19 cellular contexts compared by ENCODE assay signal in the genomic region with DNA sequence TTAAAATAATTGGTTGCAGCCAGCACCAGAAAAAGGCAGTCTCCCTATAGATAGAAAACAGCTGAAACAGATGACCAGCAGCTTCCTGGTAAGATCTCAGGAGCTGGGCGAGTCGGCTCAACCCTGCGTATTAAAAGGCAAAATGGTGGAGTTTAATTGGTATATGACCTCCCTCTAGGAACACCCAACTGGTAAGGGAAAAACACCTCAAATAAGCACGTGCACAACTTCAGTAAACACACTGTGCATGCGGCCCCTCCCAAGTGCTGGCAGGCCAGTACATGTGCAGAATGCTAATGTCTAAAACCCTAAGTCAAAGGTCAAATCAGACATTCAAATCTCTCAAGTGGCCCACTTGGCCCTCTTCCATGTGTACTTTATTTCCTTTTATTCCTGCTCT.
"Had no signal": no experiment of that assay in that cellular context is flagged by ENCODE, and none has a peak within 500 bp of the region (broad histone marks: within the 10 kb centered on the region; RNA-seq: fewer than 3 reads in every experiment).

No MANE protein-coding gene starts in this region.

- H3K36me3 Mint-ChIP-seq: activated naive CD8-positive, alpha-beta T cell treated with anti-CD3 and anti-CD28 coated beads for 36 hours; natural killer cell had no signal

- H3K4me1 Mint-ChIP-seq: activated CD4-positive, alpha-beta T cell treated with anti-CD3 and anti-CD28 coated beads, Interleukin-2, amount 10 ng/mL, durations not matched to agents 24 days and 14 days; activated naive CD8-positive, alpha-beta T cell treated with anti-CD3 and anti-CD28 coated beads for 36 hours; natural killer cell had no signal

- H3K9me3 Mint-ChIP-seq: activated CD4-positive, alpha-beta T cell treated with anti-CD3 and anti-CD28 coated beads, Interleukin-2, amount 10 ng/mL, durations not matched to agents 24 days and 14 days; activated T-helper 1 cell treated with anti-CD3 and anti-CD28 coated beads, Interleukin-12 subunit alpha, Interleukin-12 subunit beta, Interleukin-2, Interleukin-4 antibody, amounts not matched to agents 30 ng/mL and 10 ng/mL and 1 ng/mL, durations not matched to agents 14 hours and 24 hours and 36 hours; T-helper 2 cell treated with Interferon-gamma antibody and Interleukin-4, amounts not matched to agents 5 μg/mL and 100 μg/mL, for 36 hours had no signal

- H3K36me3 ChIP-seq: gastrocnemius medialis, heart right ventricle, spleen, stomach, uterus had no signal

- H3K27me3 ChIP-seq: gastrocnemius medialis, heart right ventricle, spleen, stomach, uterus had no signal

- H3K27ac Mint-ChIP-seq: activated CD4-positive, alpha-beta T cell treated with anti-CD3 and anti-CD28 coated beads, Interleukin-2, amount 10 ng/mL, durations not matched to agents 24 days and 14 days; activated naive CD8-positive, alpha-beta T cell treated with anti-CD3 and anti-CD28 coated beads for 36 hours; activated T-helper 1 cell treated with anti-CD3 and anti-CD28 coated beads, Interleukin-12 subunit alpha, Interleukin-12 subunit beta, Interleukin-2, Interleukin-4 antibody, amounts not matched to agents 30 ng/mL and 10 ng/mL and 1 ng/mL, durations not matched to agents 14 hours and 24 hours and 36 hours; dendritic cell treated with granulocyte-macrophage colony-stimulating factor and Interleukin-4, amounts not matched to agents 40 ng/mL and 50 ng/mL, for 4 days; natural killer cell; T-helper 2 cell treated with Interferon-gamma antibody and Interleukin-4, amounts not matched to agents 5 μg/mL and 100 μg/mL, for 36 hours had no signal

- H3K4me1 ChIP-seq: spleen, uterus had no signal

- H3K27me3 Mint-ChIP-seq: dendritic cell treated with granulocyte-macrophage colony-stimulating factor and Interleukin-4, amounts not matched to agents 40 ng/mL and 50 ng/mL, for 4 days had no signal

- H3K27ac ChIP-seq: gastrocnemius medialis, psoas muscle, spleen, stomach, uterus had no signal

- ATAC-seq: gastrocnemius medialis, heart right ventricle, natural killer cell, psoas muscle, sciatic nerve had no signal

- H3K9me3 ChIP-seq: gastrocnemius medialis, psoas muscle, spleen, uterus had no signal

- H3K4me3 ChIP-seq: gastrocnemius medialis, heart right ventricle, lung, psoas muscle, spleen, stomach, uterus had no signal

- H3K4me3 Mint-ChIP-seq: activated CD4-positive, alpha-beta T cell treated with anti-CD3 and anti-CD28 coated beads, Interleukin-2, amount 10 ng/mL, durations not matched to agents 24 days and 14 days; activated naive CD8-positive, alpha-beta T cell treated with anti-CD3 and anti-CD28 coated beads for 36 hours; activated T-helper 1 cell treated with anti-CD3 and anti-CD28 coated beads, Interleukin-12 subunit alpha, Interleukin-12 subunit beta, Interleukin-2, Interleukin-4 antibody, amounts not matched to agents 30 ng/mL and 10 ng/mL and 1 ng/mL, durations not matched to agents 14 hours and 24 hours and 36 hours; dendritic cell treated with granulocyte-macrophage colony-stimulating factor and Interleukin-4, amounts not matched to agents 40 ng/mL and 50 ng/mL, for 4 days; natural killer cell; T-helper 2 cell treated with Interferon-gamma antibody and Interleukin-4, amounts not matched to agents 5 μg/mL and 100 μg/mL, for 36 hours had no signal

- DNase-seq: activated CD4-positive, CD25-positive, alpha-beta regulatory T cell; activated CD8-positive, alpha-beta memory T cell treated with anti-CD3 and anti-CD28 coated beads for 24 hours; activated naive CD8-positive, alpha-beta T cell treated with anti-CD3 and anti-CD28 coated beads for 36 hours; amygdala; effector memory CD4-positive, alpha-beta T cell; gastrocnemius medialis; heart right ventricle; natural killer cell; psoas muscle; spleen; stomach; SW 1271; uterus had no signal
